Comparison of ENCODE assay signal across 21 cellular contexts in the genomic region with DNA sequence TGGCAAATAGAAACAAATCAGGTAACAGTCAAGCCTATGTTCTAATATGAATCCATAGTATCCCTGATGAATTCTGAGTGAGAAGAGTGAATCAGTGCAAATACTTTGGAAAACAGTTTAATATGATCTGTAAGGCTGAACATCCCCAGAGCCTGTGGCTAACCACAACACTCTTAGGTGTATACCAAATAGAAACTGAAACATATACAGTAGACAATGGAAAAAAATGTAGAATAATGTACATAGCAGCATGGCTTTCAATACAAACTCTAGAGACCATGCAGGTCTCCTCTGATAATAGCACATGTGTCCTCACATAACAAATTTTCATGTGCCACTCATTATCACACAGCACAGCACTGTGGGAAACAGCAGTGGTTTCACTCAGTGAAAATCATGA.
"Had no signal": no experiment of that assay in that cellular context is flagged by ENCODE, and none has a peak within 500 bp of the region (broad histone marks: within the 10 kb centered on the region; RNA-seq: fewer than 3 reads in every experiment).

No MANE protein-coding gene starts in this region.

- DNase-seq: colonic mucosa; cortex of kidney; effector CD8-positive, alpha-beta T cell; effector memory CD8-positive, alpha-beta T cell; endodermal cell; erythroblast; esophagus squamous epithelium; foreskin fibroblast; foreskin melanocyte; gastrocnemius medialis; heart right ventricle; hippocampal formation; left cardiac atrium; left lung; left ventricle myocardium superior; lower lobe of right lung; mesenchymal stem cell; mucosa of descending colon; naive B cell; naive thymus-derived CD8-positive, alpha-beta T cell had no signal

- ATAC-seq: effector memory CD8-positive, alpha-beta T cell; esophagus mucosa; gastrocnemius medialis; heart right ventricle; left cardiac atrium; left lung; left ventricle myocardium superior; lower lobe of right lung; mucosa of descending colon; naive thymus-derived CD8-positive, alpha-beta T cell had no signal
